8 cellular contexts compared by ENCODE assay signal in the genomic region with DNA sequence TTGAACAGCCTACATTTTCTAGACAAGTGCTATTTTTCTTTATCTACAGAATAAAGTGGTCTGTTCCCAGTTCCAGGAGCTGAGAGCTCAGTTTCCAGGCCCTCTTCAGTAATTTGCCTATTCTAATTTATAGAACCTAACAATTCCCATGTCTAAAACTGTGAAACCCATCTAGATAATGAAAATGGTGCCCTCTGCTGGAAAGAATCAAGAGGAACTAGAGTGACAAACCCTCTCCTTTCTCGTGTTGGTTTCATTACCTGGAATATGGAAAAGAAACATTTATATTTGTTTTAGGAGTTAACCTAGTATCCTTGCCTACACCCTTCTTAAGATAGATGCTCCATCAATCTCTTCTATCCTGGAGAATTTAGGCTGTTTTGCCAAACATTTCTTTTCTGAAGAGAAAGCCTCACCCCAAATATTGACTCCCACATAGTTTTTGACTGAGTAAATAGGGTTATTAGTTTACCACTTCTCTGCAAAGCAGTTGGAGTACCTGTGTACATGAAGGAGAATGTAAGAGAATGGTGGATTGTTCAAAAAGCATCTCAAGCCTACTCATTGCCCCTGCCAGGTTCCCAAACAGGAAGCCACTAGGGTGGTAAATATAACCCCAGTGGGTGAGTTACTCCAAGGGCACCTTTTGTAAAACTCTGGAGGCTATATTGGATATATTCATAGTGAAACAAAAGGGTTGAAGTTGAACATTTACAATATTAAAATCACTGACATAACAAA.
DNase-seq lines count a peak whose midpoint lies in the region; ATAC-seq and TF ChIP-seq lines count a peak whose summit lies in the region.

No MANE protein-coding gene starts in this region.

- no peaks in the 10 kb centered on the region for H3K9me2 ChIP-seq in hepatocyte (replicated peaks; ENCODE audit: insufficient read depth)

- H3K9me3 ChIP-seq in hepatocyte (ENCODE audit: low read depth) (no peaks in the 10 kb centered on the region), stomach (no peaks in the 10 kb centered on the region)

- no peak overlapping the region for H3K27ac Mint-ChIP-seq in natural killer cell
- no peak overlapping the region for H3K27ac Mint-ChIP-seq in natural killer cell treated with Interleukin-12 subunit alpha and Interleukin-12 subunit beta and Interleukin-15 and Interleukin-18, amount 100 ng/mL, for 72 hours

- TF ChIP-seq EP300 in stomach (IDR thresholded peaks at IDR 0.05): no peak

- no peak overlapping the region for H3K4me3 ChIP-seq in astrocyte of the cerebellum (ENCODE audit: low read depth, low read length)
- H3K4me3 ChIP-seq in hepatocyte: no peak overlapping the region
- no peak overlapping the region for H3K4me3 ChIP-seq in stomach

- H3K9me3 Mint-ChIP-seq in natural killer cell: no peaks in the 10 kb centered on the region
- H3K9me3 Mint-ChIP-seq in natural killer cell treated with Interleukin-12 subunit alpha and Interleukin-12 subunit beta and Interleukin-15 and Interleukin-18, amount 100 ng/mL, for 72 hours: no peaks in the 10 kb centered on the region

- H3K4me2 ChIP-seq in hepatocyte: no peak overlapping the region

- in situ Hi-C loops in astrocyte of the cerebellum (cut with HindIII; ENCODE audit: low sequenced_read_pairs): no loop called here

- H3K4me1 ChIP-seq in hepatocyte (ENCODE audit: insufficient read depth) (peaks cover 13% of the 10 kb centered on the region), stomach (peaks cover 4 to 26% (median 19%) of the 10 kb centered on the region in 4 donors)

- TF ChIP-seq POLR2A in stomach (IDR thresholded peaks at IDR 0.05): no peak

- no peaks in the 10 kb centered on the region for H3K27me3 Mint-ChIP-seq in natural killer cell (ENCODE audit: low read depth in 2 of 2)
- no peaks in the 10 kb centered on the region for H3K27me3 Mint-ChIP-seq in natural killer cell treated with Interleukin-12 subunit alpha and Interleukin-12 subunit beta and Interleukin-15 and Interleukin-18, amount 100 ng/mL, for 72 hours

- peak overlapping the region; percentile 5 for H3K27ac ChIP-seq in hepatocyte
- peak overlapping the region in 2 of 5 donors; percentile 40 to 45 for H3K27ac ChIP-seq in stomach

- no peaks in the 10 kb centered on the region for H3K27me3 ChIP-seq in hepatocyte
- H3K27me3 ChIP-seq in stomach: no peaks in the 10 kb centered on the region

- no peak for DNase-seq in natural killer cell
- no peak for DNase-seq in natural killer cell treated with Interleukin-12 subunit alpha and Interleukin-12 subunit beta and Interleukin-15 and Interleukin-18, amount 100 ng/mL, for 72 hours (ENCODE audit: low spot score)
- peak; percentile 39 for DNase-seq in NCI-H446 treated with DMSO at 0.1 percent for 48 hours (lab: John Stamatoyannopoulos, UW)
- peak; percentile 65 for DNase-seq in astrocyte of the cerebellum (ENCODE audit: low read depth)
- peak; percentile 84 for DNase-seq in hepatocyte (ENCODE audit: low spot score)
- no peak for DNase-seq in stomach
- no peak for DNase-seq in NK-92 (lab: John Stamatoyannopoulos, UW; ENCODE audit: unreplicated experiment)

- peak; percentile 69 for TF ChIP-seq CTCF in natural killer cell (IDR thresholded peaks at IDR 0.05)
- TF ChIP-seq CTCF in astrocyte of the cerebellum (IDR thresholded peaks at IDR 0.05; ENCODE audit: low read depth, low read length, missing control alignments): peak; percentile 51
- peak; percentile 79 for TF ChIP-seq CTCF in hepatocyte (IDR thresholded peaks at IDR 0.05; ENCODE audit: poor library complexity)
- peak in 5 of 7 experiments; percentile 29 to 70 (median 54) for TF ChIP-seq CTCF in stomach (IDR thresholded peaks at IDR 0.05)

- no peak overlapping the region for H3K4me3 Mint-ChIP-seq in natural killer cell
- no peak overlapping the region for H3K4me3 Mint-ChIP-seq in natural killer cell treated with Interleukin-12 subunit alpha and Interleukin-12 subunit beta and Interleukin-15 and Interleukin-18, amount 100 ng/mL, for 72 hours

- intact Hi-C loops in natural killer cell (cut with micrococcal nuclease): loop anchor here (2.0 to 5.0 kb wide), 3 partner anchors 396 to 1086 kb away; no protein-coding TSS in a partner anchor
- intact Hi-C loops in stomach (cut with DNase I; ENCODE audit: low total_unique reads): loop anchor here (5.0 kb wide), 1 partner anchor 436 kb away; no protein-coding TSS in a partner anchor

- H3K4me1 Mint-ChIP-seq in natural killer cell: no peaks in the 10 kb centered on the region
- H3K4me1 Mint-ChIP-seq in natural killer cell treated with Interleukin-12 subunit alpha and Interleukin-12 subunit beta and Interleukin-15 and Interleukin-18, amount 100 ng/mL, for 72 hours (ENCODE audit: low read depth in 2 of 2): no peaks in the 10 kb centered on the region

- 0% methylated on average over 1 of the region's 1 CpG for WGBS in hepatocyte (ENCODE audit: low lambda C conversion rate, missing lambda C conversion rate)
- WGBS in stomach, 5 donors: 0% methylated on average over 1 of the region's 1 CpG

- H3K36me3 Mint-ChIP-seq in natural killer cell: no peaks in the 10 kb centered on the region
- no peaks in the 10 kb centered on the region for H3K36me3 Mint-ChIP-seq in natural killer cell treated with Interleukin-12 subunit alpha and Interleukin-12 subunit beta and Interleukin-15 and Interleukin-18, amount 100 ng/mL, for 72 hours

- H4K20me1 ChIP-seq in hepatocyte (ENCODE audit: insufficient read depth, poor library complexity, severe bottlenecking): no peaks in the 10 kb centered on the region

- H3K79me2 ChIP-seq in hepatocyte: no peaks in the 10 kb centered on the region

- H2AFZ ChIP-seq in hepatocyte: no peak overlapping the region

- H3K36me3 ChIP-seq in hepatocyte (replicated peaks; ENCODE audit: insufficient read depth, low read depth) (no peaks in the 10 kb centered on the region), stomach (no peaks in the 10 kb centered on the region)

- peak in 1 of 3 donors; percentile 55 for ATAC-seq in natural killer cell
- ATAC-seq in natural killer cell treated with Interleukin-12 subunit alpha and Interleukin-12 subunit beta and Interleukin-15 and Interleukin-18, amount 100 ng/mL, for 72 hours: no peak
- peak; percentile 44 for ATAC-seq in HG02981 (IDR thresholded peaks at IDR 0.05; ENCODE audit: unreplicated experiment)

Comparison
In these comparisons a context has a peak if more than half of its experiments do, and no peak if none do; other contexts are left out.
1. DNase-seq: peak in NCI-H446 treated with DMSO at 0.1 percent for 48 hours (single experiment), astrocyte of the cerebellum (single experiment) and hepatocyte (single experiment); none in natural killer cell (single experiment), natural killer cell treated with Interleukin-12 subunit alpha and Interleukin-12 subunit beta and Interleukin-15 and Interleukin-18, amount 100 ng/mL, for 72 hours (single experiment), stomach (single experiment) and NK-92 (single experiment).
2. Peak in every context shown above with its lines, with median percentiles within 50 percentile points of each other: CTCF ChIP-seq.